In genomic region chr6:148547110-148547509, GRCh38 we compare ENCODE assay signal across 1 cellular context.
TF ChIP-seq lines count a peak whose summit lies in the region.

No MANE protein-coding gene starts in this region.

TF ChIP-seq in SK-N-SH treated with all-trans-retinoic acid at 6 μM for 48 hours, 23 proteins besides CTCF, POLR2A, EP300 and RAD21 (continued from another document):
- TF ChIP-seq, protein P1, sequence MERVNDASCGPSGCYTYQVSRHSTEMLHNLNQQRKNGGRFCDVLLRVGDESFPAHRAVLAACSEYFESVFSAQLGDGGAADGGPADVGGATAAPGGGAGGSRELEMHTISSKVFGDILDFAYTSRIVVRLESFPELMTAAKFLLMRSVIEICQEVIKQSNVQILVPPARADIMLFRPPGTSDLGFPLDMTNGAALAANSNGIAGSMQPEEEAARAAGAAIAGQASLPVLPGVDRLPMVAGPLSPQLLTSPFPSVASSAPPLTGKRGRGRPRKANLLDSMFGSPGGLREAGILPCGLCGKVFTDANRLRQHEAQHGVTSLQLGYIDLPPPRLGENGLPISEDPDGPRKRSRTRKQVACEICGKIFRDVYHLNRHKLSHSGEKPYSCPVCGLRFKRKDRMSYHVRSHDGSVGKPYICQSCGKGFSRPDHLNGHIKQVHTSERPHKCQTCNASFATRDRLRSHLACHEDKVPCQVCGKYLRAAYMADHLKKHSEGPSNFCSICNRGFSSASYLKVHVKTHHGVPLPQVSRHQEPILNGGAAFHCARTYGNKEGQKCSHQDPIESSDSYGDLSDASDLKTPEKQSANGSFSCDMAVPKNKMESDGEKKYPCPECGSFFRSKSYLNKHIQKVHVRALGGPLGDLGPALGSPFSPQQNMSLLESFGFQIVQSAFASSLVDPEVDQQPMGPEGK (CRISPR knock-in tag; IDR thresholded peaks at IDR 0.05; ENCODE audit: borderline replicate concordance) = no peak
- TF ChIP-seq OSR1 (CRISPR knock-in tag; IDR thresholded peaks at IDR 0.05) (no peak), CSDC2 (CRISPR knock-in tag; IDR thresholded peaks at IDR 0.05) (no peak), TSHZ2 (CRISPR knock-in tag; IDR thresholded peaks at IDR 0.05) (no peak), PPARA (CRISPR knock-in tag; IDR thresholded peaks at IDR 0.05; ENCODE audit: borderline replicate concordance) (no peak), ARNTL (CRISPR knock-in tag; IDR thresholded peaks at IDR 0.05; ENCODE audit: borderline replicate concordance, low read depth) (no peak), TCF4 (CRISPR knock-in tag; IDR thresholded peaks at IDR 0.05; ENCODE audit: borderline replicate concordance) (no peak), ZFP3 (CRISPR knock-in tag; IDR thresholded peaks at IDR 0.05) (no peak), ESRRG (CRISPR knock-in tag; IDR thresholded peaks at IDR 0.05) (no peak)
- TF ChIP-seq, protein P2, sequence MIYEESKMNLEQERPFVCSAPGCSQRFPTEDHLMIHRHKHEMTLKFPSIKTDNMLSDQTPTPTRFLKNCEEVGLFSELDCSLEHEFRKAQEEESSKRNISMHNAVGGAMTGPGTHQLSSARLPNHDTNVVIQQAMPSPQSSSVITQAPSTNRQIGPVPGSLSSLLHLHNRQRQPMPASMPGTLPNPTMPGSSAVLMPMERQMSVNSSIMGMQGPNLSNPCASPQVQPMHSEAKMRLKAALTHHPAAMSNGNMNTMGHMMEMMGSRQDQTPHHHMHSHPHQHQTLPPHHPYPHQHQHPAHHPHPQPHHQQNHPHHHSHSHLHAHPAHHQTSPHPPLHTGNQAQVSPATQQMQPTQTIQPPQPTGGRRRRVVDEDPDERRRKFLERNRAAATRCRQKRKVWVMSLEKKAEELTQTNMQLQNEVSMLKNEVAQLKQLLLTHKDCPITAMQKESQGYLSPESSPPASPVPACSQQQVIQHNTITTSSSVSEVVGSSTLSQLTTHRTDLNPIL (CRISPR knock-in tag; IDR thresholded peaks at IDR 0.05; ENCODE audit: low read depth) = no peak
- TF ChIP-seq, protein P3, sequence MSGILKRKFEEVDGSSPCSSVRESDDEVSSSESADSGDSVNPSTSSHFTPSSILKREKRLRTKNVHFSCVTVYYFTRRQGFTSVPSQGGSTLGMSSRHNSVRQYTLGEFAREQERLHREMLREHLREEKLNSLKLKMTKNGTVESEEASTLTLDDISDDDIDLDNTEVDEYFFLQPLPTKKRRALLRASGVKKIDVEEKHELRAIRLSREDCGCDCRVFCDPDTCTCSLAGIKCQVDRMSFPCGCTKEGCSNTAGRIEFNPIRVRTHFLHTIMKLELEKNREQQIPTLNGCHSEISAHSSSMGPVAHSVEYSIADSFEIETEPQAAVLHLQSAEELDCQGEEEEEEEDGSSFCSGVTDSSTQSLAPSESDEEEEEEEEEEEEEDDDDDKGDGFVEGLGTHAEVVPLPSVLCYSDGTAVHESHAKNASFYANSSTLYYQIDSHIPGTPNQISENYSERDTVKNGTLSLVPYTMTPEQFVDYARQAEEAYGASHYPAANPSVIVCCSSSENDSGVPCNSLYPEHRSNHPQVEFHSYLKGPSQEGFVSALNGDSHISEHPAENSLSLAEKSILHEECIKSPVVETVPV (CRISPR knock-in tag; IDR thresholded peaks at IDR 0.05) = no peak
